Comparison of ENCODE assay signal across 11 cellular contexts in genomic region chr1:52057876-52058275, GRCh38. TPM values are rescaled to one million over a fixed set of nuclear protein-coding genes. Genes with fewer than 3 reads are reported as not detected.
A peak's percentile ranks its signal among the peaks of the same experiment; 100 is the strongest.
DNase-seq lines count a peak whose midpoint lies in the region; ATAC-seq and TF ChIP-seq lines count a peak whose summit lies in the region.
"Had no signal": no experiment of that assay in that cellular context is flagged by ENCODE, and none has a peak within 500 bp of the region (broad histone marks: within the 10 kb centered on the region; RNA-seq: fewer than 3 reads in every experiment).

No MANE protein-coding gene starts in this region.

- POLR2A ChIA-PET in OCI-LY7 (lab: Charles Lee) = interaction anchor here (0.6 kb wide), 1 partner anchor 330 kb away, joined by 4 read pairs; no protein-coding TSS in a partner anchor

- H3K9me2 ChIP-seq in OCI-LY7 (ENCODE audit: insufficient read depth, low read length) = no peaks in the 10 kb centered on the region

- H3K36me3 Mint-ChIP-seq in endothelial cell (ENCODE audit: low read depth, unreplicated experiment) = peaks cover 25% of the 10 kb centered on the region

- peaks cover 16% of the 10 kb centered on the region for H3K27me3 Mint-ChIP-seq in endothelial cell (ENCODE audit: unreplicated experiment)

- intact Hi-C loops in OCI-LY7 (cut with micrococcal nuclease; ENCODE audit: unreplicated experiment) = loop anchor here (2.0 to 10.0 kb wide), 3 partner anchors 345 to 1777 kb away; partner anchors contain the start of genes LRP8 and NDC1

- peaks cover 38% of the 10 kb centered on the region for H3K4me1 ChIP-seq in OCI-LY7 (ENCODE audit: insufficient read depth, low read length, poor library complexity, severe bottlenecking)

- H3K36me3 ChIP-seq in OCI-LY7 (ENCODE audit: insufficient read depth, low read length) = peaks cover 46% of the 10 kb centered on the region

- no peaks in the 10 kb centered on the region for H3K9me3 ChIP-seq in OCI-LY7 (ENCODE audit: low read length)
- H3K9me3 ChIP-seq: gastroesophageal sphincter, vagina had no signal

- H3K4me3 ChIP-seq in OCI-LY7 (ENCODE audit: low read depth, low read length, poor library complexity, severe bottlenecking) = peak overlapping the region; percentile 96

- H4K20me1 ChIP-seq in OCI-LY7 (ENCODE audit: insufficient read depth, low read length) = peaks cover 31% of the 10 kb centered on the region; the same call in 1 of the 2 replicates

- no peaks in the 10 kb centered on the region for H3K9me3 Mint-ChIP-seq in endothelial cell (ENCODE audit: unreplicated experiment)

- no peak overlapping the region for H3K27ac ChIP-seq in OCI-LY7 (ENCODE audit: low read depth, low read length, poor library complexity, severe bottlenecking)

- peaks cover 33% of the 10 kb centered on the region for H3K4me1 Mint-ChIP-seq in endothelial cell (ENCODE audit: unreplicated experiment)

- H3K4me2 ChIP-seq in OCI-LY7 (ENCODE audit: low read length) = peak overlapping the region; percentile 97

- CTCF ChIA-PET in OCI-LY7 (lab: Charles Lee; ENCODE audit: unreplicated experiment) = no interaction called here

- DNase-seq in SIG-M5 treated with dmso at 0.1 percent for 504 hours (lab: John Stamatoyannopoulos, UW; ENCODE audit: unreplicated experiment) (peak; percentile 6), SIG-M5 (lab: John Stamatoyannopoulos, UW) (no peak), OCI-LY7 (ENCODE audit: low spot score) (no peak), endothelial cell (ENCODE audit: low spot score) (no peak), pons (ENCODE audit: low spot score) (peak; percentile 8), mucosa of gallbladder (ENCODE audit: low spot score) (no peak), NCI-H524 (lab: John Stamatoyannopoulos, UW) (no peak)
- DNase-seq: NCI-H2227 treated with DMSO at 0.1 percent for 48 hours had no signal

- peak overlapping the region; percentile 100 for H3K4me3 Mint-ChIP-seq in endothelial cell (ENCODE audit: unreplicated experiment)

- peaks cover 70% of the 10 kb centered on the region for H3K79me2 ChIP-seq in OCI-LY7 (ENCODE audit: insufficient read depth, low read depth, low read length)

- no TSS peak for BruUV-seq in OCI-LY7 (replicated peaks; lab: Mats Ljungman, UMichigan)

- no peak overlapping the region for H2AFZ ChIP-seq in OCI-LY7 (ENCODE audit: low read length)

- no peak for TF ChIP-seq CTCF in OCI-LY7 (conservative IDR thresholded peaks at IDR 0.05; ENCODE audit: low read length)
- no peak for TF ChIP-seq CTCF in endothelial cell (IDR thresholded peaks at IDR 0.05; ENCODE audit: unreplicated experiment)

- peak overlapping the region; percentile 85 for H3K27ac Mint-ChIP-seq in endothelial cell (ENCODE audit: unreplicated experiment)

- ATAC-seq in GM18517 (IDR thresholded peaks at IDR 0.05; ENCODE audit: unreplicated experiment) = no peak
- ATAC-seq: gastroesophageal sphincter had no signal

RNA-seq across cellular contexts. Expression of gene BTF3L4, which starts 1.8 kb away (rescaled TPM):
- 25.5 and 27.4 TPM in 2 replicates for total RNA-seq in OCI-LY7 (2014; rRNA removed; shearing (Covaris generic))
- total RNA-seq in OCI-LY7 (2022) (47.6 and 49.0 TPM in 2 replicates), endothelial cell (ENCODE audit: unreplicated experiment) (42.0 TPM), mucosa of gallbladder (29.1 TPM)

RNA-seq across cellular contexts. Expression of gene TXNDC12, which starts 2.9 kb away (rescaled TPM):
- 26.6 and 28.5 TPM in 2 replicates for total RNA-seq in OCI-LY7 (2014; rRNA removed; shearing (Covaris generic))
- total RNA-seq in OCI-LY7 (2022) (38.2 and 40.5 TPM in 2 replicates), endothelial cell (ENCODE audit: unreplicated experiment) (49.9 TPM), mucosa of gallbladder (51.4 TPM)

RNA-seq across cellular contexts. Expression of gene KTI12, which starts 24.3 kb away (rescaled TPM):
- 15.8 and 16.4 TPM in 2 replicates for total RNA-seq in OCI-LY7 (2014; rRNA removed; shearing (Covaris generic))
- 16.8 and 16.9 TPM in 2 replicates for total RNA-seq in OCI-LY7 (2022)
- total RNA-seq in endothelial cell (ENCODE audit: unreplicated experiment) = 8.4 TPM
- total RNA-seq in mucosa of gallbladder = 5.9 TPM

Comparison
In these comparisons a context has a peak if more than half of its experiments do, and no peak if none do; other contexts are left out.
1. DNase-seq: peak in SIG-M5 treated with dmso at 0.1 percent for 504 hours (single experiment) and pons (single experiment); none in SIG-M5 (single experiment), OCI-LY7 (single experiment), endothelial cell (single experiment), mucosa of gallbladder (single experiment) and NCI-H524 (0 of 2).